ENCODE assay signal across 8 cellular contexts in genomic region chr9:98034593-98035546, GRCh38. TPM values are rescaled to one million over a fixed set of nuclear protein-coding genes. Genes with fewer than 3 reads are reported as not detected.
DNase-seq lines count a peak whose midpoint lies in the region; ATAC-seq, FAIRE-seq and TF ChIP-seq lines count a peak whose summit lies in the region.

No MANE protein-coding gene starts in this region.

- intact Hi-C loops in activated naive CD4-positive, alpha-beta T cell treated with anti-CD3 and anti-CD28 coated beads for 36 hours (cut with micrococcal nuclease) = loop anchor here (1.0 to 2.0 kb wide), 3 partner anchors 48 to 325 kb away; no protein-coding TSS in a partner anchor

- no peaks in the 10 kb centered on the region for H3K36me3 ChIP-seq in BJ (ENCODE audit: control insufficient read depth, insufficient read depth, low read length)
- H3K36me3 ChIP-seq in SJSA1 = no peaks in the 10 kb centered on the region

- H3K27me3 Mint-ChIP-seq in activated naive CD4-positive, alpha-beta T cell treated with anti-CD3 and anti-CD28 coated beads for 36 hours (ENCODE audit: low read depth) = no peaks in the 10 kb centered on the region
- H3K27me3 Mint-ChIP-seq in progenitor cell of endocrine pancreas = peaks cover 14% of the 10 kb centered on the region

- no peaks in the 10 kb centered on the region for H3K9me3 Mint-ChIP-seq in activated naive CD4-positive, alpha-beta T cell treated with anti-CD3 and anti-CD28 coated beads for 36 hours
- H3K9me3 Mint-ChIP-seq in progenitor cell of endocrine pancreas (ENCODE audit: low read depth) = no peaks in the 10 kb centered on the region

- no peak for DNase-seq in BJ (ENCODE audit: low read depth)
- DNase-seq in HuH-7.5 (ENCODE audit: low spot score) = peak; percentile 70
- peak; percentile 55 to 71 for DNase-seq in SJSA1 (ENCODE audit: low read depth in 1 of 2, low spot score in 2 of 2)
- DNase-seq in activated naive CD4-positive, alpha-beta T cell treated with anti-CD3 and anti-CD28 coated beads for 36 hours = peak; percentile 97
- DNase-seq in glomerular visceral epithelial cell (ENCODE audit: extremely low spot score) = peak; percentile 54
- DNase-seq in progenitor cell of endocrine pancreas (ENCODE audit: low spot score, unreplicated experiment) = peak; percentile 72
- peak; percentile 53 for DNase-seq in urothelium cell line (ENCODE audit: low spot score)

- POLR2A ChIA-PET in BJ (lab: Charles Lee) = no interaction called here

- FAIRE-seq in urothelium cell line (lab: Jason Lieb, UNC) = no peak

- peaks cover 15% of the 10 kb centered on the region for H3K4me1 Mint-ChIP-seq in activated naive CD4-positive, alpha-beta T cell treated with anti-CD3 and anti-CD28 coated beads for 36 hours (ENCODE audit: low read depth)
- no peaks in the 10 kb centered on the region for H3K4me1 Mint-ChIP-seq in progenitor cell of endocrine pancreas (ENCODE audit: low read depth)

- peak; percentile 83 for TF ChIP-seq CTCF in BJ (IDR thresholded peaks at IDR 0.05; ENCODE audit: insufficient read depth, low read depth, low read length)
- TF ChIP-seq CTCF in progenitor cell of endocrine pancreas (IDR thresholded peaks at IDR 0.05; ENCODE audit: unreplicated experiment) = peak; percentile 82

- no peak overlapping the region for H3K27ac Mint-ChIP-seq in activated naive CD4-positive, alpha-beta T cell treated with anti-CD3 and anti-CD28 coated beads for 36 hours
- H3K27ac Mint-ChIP-seq in progenitor cell of endocrine pancreas = no peak overlapping the region

- H3K9me3 ChIP-seq in SJSA1 (replicated peaks) = no peaks in the 10 kb centered on the region

- H3K27ac ChIP-seq in SJSA1 = peak overlapping the region; percentile 69

- no peaks in the 10 kb centered on the region; the same call in 1 of the 2 replicates for H3K27me3 ChIP-seq in BJ (ENCODE audit: control insufficient read depth, insufficient read depth, low read length)
- H3K27me3 ChIP-seq in SJSA1 (replicated peaks) = no peaks in the 10 kb centered on the region

- H3K4me3 Mint-ChIP-seq in activated naive CD4-positive, alpha-beta T cell treated with anti-CD3 and anti-CD28 coated beads for 36 hours = peak overlapping the region; percentile 33
- H3K4me3 Mint-ChIP-seq in progenitor cell of endocrine pancreas (ENCODE audit: low read depth) = no peak overlapping the region

- H3K36me3 Mint-ChIP-seq in activated naive CD4-positive, alpha-beta T cell treated with anti-CD3 and anti-CD28 coated beads for 36 hours (ENCODE audit: low read depth) = peaks cover 2% of the 10 kb centered on the region
- no peaks in the 10 kb centered on the region for H3K36me3 Mint-ChIP-seq in progenitor cell of endocrine pancreas (ENCODE audit: insufficient read depth)

- H3K4me1 ChIP-seq in SJSA1 (replicated peaks) = peaks cover 37% of the 10 kb centered on the region

- CTCF ChIA-PET in BJ (lab: Yijun Ruan, JAX) = interaction anchor here (0.6 to 2.7 kb wide), 22 partner anchors 10 to 113 kb away, joined by 3 to 10 read pairs (median 4); partner anchors contain the start of genes ANP32B and TRMO
- CTCF ChIA-PET in activated naive CD4-positive, alpha-beta T cell treated with anti-CD3 and anti-CD28 coated beads for 36 hours (lab: Charles Lee) = interaction anchor here (0.6 to 4.5 kb wide), 24 partner anchors 10 to 816 kb away, joined by 3 to 39 read pairs (median 4); partner anchors contain the start of genes NANS, TBC1D2 and TRMO

- peak; percentile 63 for ATAC-seq in GM19035 (IDR thresholded peaks at IDR 0.05; ENCODE audit: unreplicated experiment)

- H3K4me3 ChIP-seq in BJ (ENCODE audit: low read depth, low read length) = no peak overlapping the region
- H3K4me3 ChIP-seq in SJSA1 = no peak overlapping the region

RNA-seq across cellular contexts. Expression of gene NANS, which starts 21.7 kb away (rescaled TPM):
- 142 TPM in 2 replicates for polyA plus RNA-seq in BJ (2011; rRNA removed)
- 59.2 and 71.1 TPM in 2 replicates for polyA minus RNA-seq in BJ (2011; rRNA and poly(A)+ RNA removed)
- total RNA-seq in SJSA1 (2014; rRNA removed; shearing (Covaris generic)) = 160 and 167 TPM in 2 replicates
- 10 to 100 TPM; 46.1 to 51.0 TPM for total RNA-seq in activated naive CD4-positive, alpha-beta T cell treated with anti-CD3 and anti-CD28 coated beads for 36 hours
- 31.9 and 33.8 TPM in 2 replicates for total RNA-seq in progenitor cell of endocrine pancreas

RNA-seq across cellular contexts. Expression of gene ANP32B, which starts 51.7 kb away (rescaled TPM):
- polyA plus RNA-seq in BJ (2011; rRNA removed) = 18.3 and 40.5 TPM in 2 replicates
- 15.9 and 21.7 TPM in 2 replicates for polyA minus RNA-seq in BJ (2011; rRNA and poly(A)+ RNA removed)
- 10.1 and 15.1 TPM in 2 replicates for total RNA-seq in SJSA1 (2014; rRNA removed; shearing (Covaris generic))
- total RNA-seq in activated naive CD4-positive, alpha-beta T cell treated with anti-CD3 and anti-CD28 coated beads for 36 hours = 100 to 1,000 TPM; 412 to 414 TPM
- 153 and 156 TPM in 2 replicates for total RNA-seq in progenitor cell of endocrine pancreas
